ENCODE assay signal across 20 cellular contexts in the genomic region with DNA sequence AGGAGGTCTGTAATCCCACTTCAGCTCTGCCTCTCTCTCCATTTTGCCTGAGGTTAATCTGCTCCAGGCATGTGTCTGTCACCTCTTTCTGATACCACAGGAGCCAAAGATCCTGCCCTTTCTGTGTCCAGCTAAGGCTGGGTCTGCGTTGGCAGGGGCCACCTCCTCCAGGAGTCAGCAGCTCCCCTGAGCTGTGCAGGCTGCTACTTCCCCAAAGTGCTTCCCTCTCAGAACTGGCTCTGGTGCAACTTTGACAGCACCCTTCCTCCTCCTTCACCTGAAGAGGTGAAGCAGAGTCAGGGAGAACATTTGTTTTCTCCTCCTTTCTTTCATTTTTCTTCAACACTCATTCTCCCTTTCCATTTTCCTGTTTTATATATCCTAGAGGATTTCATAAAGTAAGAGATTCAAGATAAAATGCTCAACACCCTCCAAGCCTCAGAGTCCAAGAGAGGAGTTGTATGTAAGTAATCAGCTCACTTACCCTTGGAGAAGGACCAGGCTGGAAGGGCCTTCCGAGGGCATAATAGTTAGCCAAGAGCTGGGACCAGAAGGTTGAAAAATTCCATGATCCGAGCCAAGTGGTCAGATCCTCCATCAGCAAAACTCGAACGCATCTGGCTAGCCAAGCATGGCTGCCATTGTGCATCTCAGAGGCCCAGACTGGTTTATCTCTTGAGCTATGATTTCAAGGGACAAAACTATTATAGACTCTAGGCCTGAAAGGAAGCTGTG.
DNase-seq lines count a peak whose midpoint lies in the region; ATAC-seq and TF ChIP-seq lines count a peak whose summit lies in the region.
"Had no signal": no experiment of that assay in that cellular context is flagged by ENCODE, and none has a peak within 500 bp of the region (broad histone marks: within the 10 kb centered on the region; RNA-seq: fewer than 3 reads in every experiment).

No MANE protein-coding gene starts in this region.

- peak overlapping the region; percentile 5 for H3K27ac ChIP-seq in neural cell (ENCODE audit: low read length)
- H3K27ac ChIP-seq: uterus had no signal

- H3K9ac ChIP-seq in neural cell (ENCODE audit: low read length): no peak overlapping the region

- H3K79me2 ChIP-seq in neural cell (replicated peaks; ENCODE audit: insufficient read depth, low read length): no peaks in the 10 kb centered on the region

- H3K4me2 ChIP-seq in neural cell (ENCODE audit: low read length): no peak overlapping the region

- TF ChIP-seq CTCF in neural cell (IDR thresholded peaks at IDR 0.05; ENCODE audit: poor library complexity, severe bottlenecking): no peak

- no peaks in the 10 kb centered on the region for H3K27me3 ChIP-seq in neural cell (ENCODE audit: insufficient read depth, low read depth, low read length)
- H3K27me3 ChIP-seq: heart right ventricle, uterus had no signal

- H3F3A ChIP-seq in neural cell (ENCODE audit: insufficient read depth, low read length, poor library complexity, severe bottlenecking): no peaks in the 10 kb centered on the region

- H3K27ac Mint-ChIP-seq in T-helper 17 cell: peak overlapping the region; percentile 39
- H3K27ac Mint-ChIP-seq: activated CD4-positive, alpha-beta memory T cell treated with anti-CD3 and anti-CD28 coated beads for 36 hours; activated naive CD8-positive, alpha-beta T cell treated with anti-CD3 and anti-CD28 coated beads, Interleukin-2, amount 10 ng/mL, durations not matched to agents 7 days and 5 days had no signal

- no peak for TF ChIP-seq EP300 in neural cell (conservative IDR thresholded peaks at IDR 0.05; ENCODE audit: poor library complexity, severe bottlenecking)

- H3K4me1 Mint-ChIP-seq in T-helper 17 cell: peaks cover 11% of the 10 kb centered on the region

- DNase-seq in CD1c-positive myeloid dendritic cell (ENCODE audit: extremely low spot score) (peak; percentile 64), Kasumi-1 (lab: John Stamatoyannopoulos, UW) (peak; percentile 55 to 66), T-helper 17 cell (no peak), NCI-H1436 treated with DMSO at 0.1 percent for 48 hours (lab: John Stamatoyannopoulos, UW) (no peak), NCI-H187 (lab: John Stamatoyannopoulos, UW) (no peak)
- DNase-seq: activated CD4-positive, alpha-beta memory T cell treated with anti-CD3 and anti-CD28 coated beads for 36 hours; activated naive CD8-positive, alpha-beta T cell treated with anti-CD3 and anti-CD28 coated beads, Interleukin-2, amount 10 ng/mL, durations not matched to agents 7 days and 5 days; activated T-cell treated with anti-CD3 and anti-CD28 coated beads, Interleukin-2, amount 50 U/mL, for 48 hours; DMS153; effector CD4-positive, alpha-beta T cell; heart right ventricle; midbrain; NCI-H1092; NCI-H748 treated with DMSO at 0.1 percent for 48 hours; SHP77 treated with DMSO at 0.1 percent for 48 hours; stimulated activated naive CD4-positive, alpha-beta T cell; uterus had no signal

- H4K20me1 ChIP-seq in neural cell (ENCODE audit: insufficient read depth): no peaks in the 10 kb centered on the region

- no peak for ATAC-seq in T-helper 17 cell
- no peak for ATAC-seq in HG03521 (IDR thresholded peaks at IDR 0.05; ENCODE audit: unreplicated experiment)
- ATAC-seq in SK-N-SH treated with all-trans-retinoic acid at 6 μM for 48 hours: no peak

- no peak overlapping the region for H2AFZ ChIP-seq in neural cell (ENCODE audit: low read depth, low read length)

- no peak for TF ChIP-seq RAD21 in neural cell (conservative IDR thresholded peaks at IDR 0.05)

- H3K4me3 Mint-ChIP-seq in T-helper 17 cell: no peak overlapping the region
- H3K4me3 Mint-ChIP-seq: activated CD4-positive, alpha-beta memory T cell treated with anti-CD3 and anti-CD28 coated beads for 36 hours; activated naive CD8-positive, alpha-beta T cell treated with anti-CD3 and anti-CD28 coated beads, Interleukin-2, amount 10 ng/mL, durations not matched to agents 7 days and 5 days had no signal

- H3K36me3 ChIP-seq in neural cell (ENCODE audit: insufficient read depth, low read length): no peaks in the 10 kb centered on the region
- H3K36me3 ChIP-seq: heart right ventricle, uterus had no signal

- no peak overlapping the region for H3K4me3 ChIP-seq in neural cell (ENCODE audit: low read length)
- H3K4me3 ChIP-seq: heart right ventricle, uterus had no signal

- H3K9me3 ChIP-seq in T-helper 17 cell (ENCODE audit: control insufficient read depth, low read length, poor library complexity, severe bottlenecking) (no peaks in the 10 kb centered on the region), neural cell (ENCODE audit: low read length) (no peaks in the 10 kb centered on the region)
- H3K9me3 ChIP-seq: heart right ventricle, uterus had no signal

- no peaks in the 10 kb centered on the region for H3K36me3 Mint-ChIP-seq in T-helper 17 cell (ENCODE audit: low read depth)
- H3K36me3 Mint-ChIP-seq: activated CD4-positive, alpha-beta memory T cell treated with anti-CD3 and anti-CD28 coated beads for 36 hours had no signal

- H3K9me2 ChIP-seq in neural cell (ENCODE audit: insufficient read depth, low read length): no peaks in the 10 kb centered on the region

- no peaks in the 10 kb centered on the region for H3K27me3 Mint-ChIP-seq in T-helper 17 cell

TF ChIP-seq in neural cell, 6 proteins besides CTCF, POLR2A, EP300 and RAD21:
- TF ChIP-seq POLR2AphosphoS5 (IDR thresholded peaks at IDR 0.05) (no peak), MXI1 (conservative IDR thresholded peaks at IDR 0.05; ENCODE audit: poor library complexity, severe bottlenecking) (no peak), SMC3 (conservative IDR thresholded peaks at IDR 0.05; ENCODE audit: poor library complexity) (no peak), TAF1 (IDR thresholded peaks at IDR 0.05; ENCODE audit: low read depth) (no peak), EZH2 (IDR thresholded peaks at IDR 0.05; ENCODE audit: borderline replicate concordance, insufficient read depth, low read length, poor library complexity, severe bottlenecking) (no peak)
- TF ChIP-seq, protein P1, sequence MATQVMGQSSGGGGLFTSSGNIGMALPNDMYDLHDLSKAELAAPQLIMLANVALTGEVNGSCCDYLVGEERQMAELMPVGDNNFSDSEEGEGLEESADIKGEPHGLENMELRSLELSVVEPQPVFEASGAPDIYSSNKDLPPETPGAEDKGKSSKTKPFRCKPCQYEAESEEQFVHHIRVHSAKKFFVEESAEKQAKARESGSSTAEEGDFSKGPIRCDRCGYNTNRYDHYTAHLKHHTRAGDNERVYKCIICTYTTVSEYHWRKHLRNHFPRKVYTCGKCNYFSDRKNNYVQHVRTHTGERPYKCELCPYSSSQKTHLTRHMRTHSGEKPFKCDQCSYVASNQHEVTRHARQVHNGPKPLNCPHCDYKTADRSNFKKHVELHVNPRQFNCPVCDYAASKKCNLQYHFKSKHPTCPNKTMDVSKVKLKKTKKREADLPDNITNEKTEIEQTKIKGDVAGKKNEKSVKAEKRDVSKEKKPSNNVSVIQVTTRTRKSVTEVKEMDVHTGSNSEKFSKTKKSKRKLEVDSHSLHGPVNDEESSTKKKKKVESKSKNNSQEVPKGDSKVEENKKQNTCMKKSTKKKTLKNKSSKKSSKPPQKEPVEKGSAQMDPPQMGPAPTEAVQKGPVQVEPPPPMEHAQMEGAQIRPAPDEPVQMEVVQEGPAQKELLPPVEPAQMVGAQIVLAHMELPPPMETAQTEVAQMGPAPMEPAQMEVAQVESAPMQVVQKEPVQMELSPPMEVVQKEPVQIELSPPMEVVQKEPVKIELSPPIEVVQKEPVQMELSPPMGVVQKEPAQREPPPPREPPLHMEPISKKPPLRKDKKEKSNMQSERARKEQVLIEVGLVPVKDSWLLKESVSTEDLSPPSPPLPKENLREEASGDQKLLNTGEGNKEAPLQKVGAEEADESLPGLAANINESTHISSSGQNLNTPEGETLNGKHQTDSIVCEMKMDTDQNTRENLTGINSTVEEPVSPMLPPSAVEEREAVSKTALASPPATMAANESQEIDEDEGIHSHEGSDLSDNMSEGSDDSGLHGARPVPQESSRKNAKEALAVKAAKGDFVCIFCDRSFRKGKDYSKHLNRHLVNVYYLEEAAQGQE (IDR thresholded peaks at IDR 0.05; ENCODE audit: borderline replicate concordance): no peak

TF ChIP-seq in SK-N-SH treated with all-trans-retinoic acid at 6 μM for 48 hours, 23 proteins besides CTCF, POLR2A, EP300 and RAD21 (continues in another document):
- TF ChIP-seq, protein P2, sequence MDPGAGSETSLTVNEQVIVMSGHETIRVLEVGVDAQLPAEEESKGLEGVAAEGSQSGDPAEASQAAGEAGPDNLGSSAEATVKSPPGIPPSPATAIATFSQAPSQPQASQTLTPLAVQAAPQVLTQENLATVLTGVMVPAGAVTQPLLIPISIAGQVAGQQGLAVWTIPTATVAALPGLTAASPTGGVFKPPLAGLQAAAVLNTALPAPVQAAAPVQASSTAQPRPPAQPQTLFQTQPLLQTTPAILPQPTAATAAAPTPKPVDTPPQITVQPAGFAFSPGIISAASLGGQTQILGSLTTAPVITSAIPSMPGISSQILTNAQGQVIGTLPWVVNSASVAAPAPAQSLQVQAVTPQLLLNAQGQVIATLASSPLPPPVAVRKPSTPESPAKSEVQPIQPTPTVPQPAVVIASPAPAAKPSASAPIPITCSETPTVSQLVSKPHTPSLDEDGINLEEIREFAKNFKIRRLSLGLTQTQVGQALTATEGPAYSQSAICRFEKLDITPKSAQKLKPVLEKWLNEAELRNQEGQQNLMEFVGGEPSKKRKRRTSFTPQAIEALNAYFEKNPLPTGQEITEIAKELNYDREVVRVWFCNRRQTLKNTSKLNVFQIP (CRISPR knock-in tag; IDR thresholded peaks at IDR 0.05; ENCODE audit: borderline replicate concordance, low read depth): no peak
- TF ChIP-seq RARB (CRISPR knock-in tag; IDR thresholded peaks at IDR 0.05): no peak

Comparison
In these comparisons a context has a peak if more than half of its experiments do, and no peak if none do; other contexts are left out.
1. DNase-seq: peak in CD1c-positive myeloid dendritic cell (single experiment) and Kasumi-1 (2 of 2); none in T-helper 17 cell (0 of 3), NCI-H1436 treated with DMSO at 0.1 percent for 48 hours (single experiment) and NCI-H187 (0 of 2).